ENCODE assay signal across 8 cellular contexts in genomic region chr1:150995896-150996295, GRCh38. TPM values are rescaled to one million over a fixed set of nuclear protein-coding genes. Genes with fewer than 3 reads are reported as not detected.
DNase-seq lines count a peak whose midpoint lies in the region; ATAC-seq, FAIRE-seq and TF ChIP-seq lines count a peak whose summit lies in the region.

No MANE protein-coding gene starts in this region.

- no peaks in the 10 kb centered on the region for H3K9me3 ChIP-seq in WERI-Rb-1 (ENCODE audit: severe bottlenecking)

- CTCF ChIA-PET in AG04449 (lab: Yijun Ruan, JAX), result interaction anchor here (0.6 to 16.2 kb wide), 29 partner anchors 9 to 610 kb away, joined by 3 to 551 read pairs (median 4); partner anchors contain the start of genes ANXA9, C1orf56, CERS2 and CTSK

- no peak for ATAC-seq in foreskin keratinocyte
- no peak for ATAC-seq in stimulated activated naive B cell treated with anti-CD40 and anti-IgM and Interleukin-4, amounts not matched to agents 10 μg/mL and 1 μg/mL and 100 μg/mL, for 72 hours (replicated peaks)
- ATAC-seq in HG03520 (IDR thresholded peaks at IDR 0.05; ENCODE audit: unreplicated experiment), result no peak

- peaks cover 8% of the 10 kb centered on the region for H3K36me3 Mint-ChIP-seq in progenitor cell of endocrine pancreas (ENCODE audit: insufficient read depth)
- peaks cover 10 to 16% of the 10 kb centered on the region in 2 donors for H3K36me3 Mint-ChIP-seq in stimulated activated naive B cell treated with anti-CD40 and anti-IgM and Interleukin-4, amounts not matched to agents 10 μg/mL and 1 μg/mL and 100 μg/mL, for 72 hours

- H3K27ac ChIP-seq in WERI-Rb-1 (no peak overlapping the region), foreskin keratinocyte (no peak overlapping the region)

- POLR2A ChIA-PET in AG04449 (lab: Yijun Ruan, JAX), result interaction anchor here (1.2 kb wide), 2 partner anchors 10 to 11 kb away, joined by 3 read pairs; partner anchors contain the start of gene MINDY1

- TF ChIP-seq CTCF in AG04449 (IDR thresholded peaks at IDR 0.05; ENCODE audit: insufficient read depth, low read length, missing control alignments) (peak; percentile 51), WERI-Rb-1 (IDR thresholded peaks at IDR 0.05; ENCODE audit: low read depth, low read length) (peak; percentile 83), foreskin keratinocyte (conservative IDR thresholded peaks at IDR 0.05) (peak; percentile 81), progenitor cell of endocrine pancreas (IDR thresholded peaks at IDR 0.05; ENCODE audit: unreplicated experiment) (peak; percentile 86)

- no peaks in the 10 kb centered on the region for H3K27me3 ChIP-seq in WERI-Rb-1 (ENCODE audit: insufficient read depth, low read depth, severe bottlenecking)
- H3K27me3 ChIP-seq in foreskin keratinocyte, result no peaks in the 10 kb centered on the region

- no peaks in the 10 kb centered on the region for H3K27me3 Mint-ChIP-seq in progenitor cell of endocrine pancreas
- H3K27me3 Mint-ChIP-seq in stimulated activated naive B cell treated with anti-CD40 and anti-IgM and Interleukin-4, amounts not matched to agents 10 μg/mL and 1 μg/mL and 100 μg/mL, for 72 hours, result no peaks in the 10 kb centered on the region

- H3K27ac Mint-ChIP-seq in progenitor cell of endocrine pancreas, result no peak overlapping the region
- no peak overlapping the region for H3K27ac Mint-ChIP-seq in stimulated activated naive B cell treated with anti-CD40 and anti-IgM and Interleukin-4, amounts not matched to agents 10 μg/mL and 1 μg/mL and 100 μg/mL, for 72 hours

- H3K36me3 ChIP-seq in WERI-Rb-1, result peaks cover 29% of the 10 kb centered on the region

- peak; percentile 53 for FAIRE-seq in GM18507 (lab: Jason Lieb, UNC)
- no peak for FAIRE-seq in RCC 7860 (lab: Jason Lieb, UNC)

- H3K4me3 Mint-ChIP-seq in progenitor cell of endocrine pancreas (ENCODE audit: low read depth), result no peak overlapping the region
- H3K4me3 Mint-ChIP-seq in stimulated activated naive B cell treated with anti-CD40 and anti-IgM and Interleukin-4, amounts not matched to agents 10 μg/mL and 1 μg/mL and 100 μg/mL, for 72 hours, result no peak overlapping the region

- DNase-seq in AG04449 (ENCODE audit: low read depth, low spot score) (no peak), GM18507 (ENCODE audit: extremely low spot score, insufficient read length, low read depth) (no peak), WERI-Rb-1 (peak; percentile 71), foreskin keratinocyte (no peak), progenitor cell of endocrine pancreas (ENCODE audit: low spot score, unreplicated experiment) (no peak), RCC 7860 (ENCODE audit: low spot score) (no peak)
- DNase-seq in stimulated activated naive B cell treated with anti-CD40 and anti-IgM and Interleukin-4, amounts not matched to agents 10 μg/mL and 1 μg/mL and 100 μg/mL, for 72 hours, result no peak

- no peaks in the 10 kb centered on the region for H3K4me1 ChIP-seq in foreskin keratinocyte

- H3K4me1 Mint-ChIP-seq in progenitor cell of endocrine pancreas (ENCODE audit: low read depth), result no peaks in the 10 kb centered on the region
- H3K4me1 Mint-ChIP-seq in stimulated activated naive B cell treated with anti-CD40 and anti-IgM and Interleukin-4, amounts not matched to agents 10 μg/mL and 1 μg/mL and 100 μg/mL, for 72 hours, result peaks cover 2 to 6% of the 10 kb centered on the region in 2 donors

- H3K9me3 Mint-ChIP-seq in progenitor cell of endocrine pancreas (ENCODE audit: low read depth), result no peaks in the 10 kb centered on the region
- H3K9me3 Mint-ChIP-seq in stimulated activated naive B cell treated with anti-CD40 and anti-IgM and Interleukin-4, amounts not matched to agents 10 μg/mL and 1 μg/mL and 100 μg/mL, for 72 hours, result no peaks in the 10 kb centered on the region

- H3K4me3 ChIP-seq in AG04449 (ENCODE audit: low read depth, low read length) (no peak overlapping the region), WERI-Rb-1 (ENCODE audit: low read depth, low read length) (no peak overlapping the region)

RNA-seq across cellular contexts. Expression of gene MINDY1, which starts 10.8 kb away (rescaled TPM):
- total RNA-seq in foreskin keratinocyte, result 7.3 and 7.6 TPM in 2 replicates
- polyA plus RNA-seq in foreskin keratinocyte, result 3.5 and 4.1 TPM in 2 replicates
- 28.3 and 32.5 TPM in 2 replicates for total RNA-seq in progenitor cell of endocrine pancreas

RNA-seq across cellular contexts. Expression of gene PRUNE1, which starts 12.4 kb away (rescaled TPM):
- total RNA-seq in foreskin keratinocyte, result 11.8 and 12.8 TPM in 2 replicates
- 7.4 and 8.4 TPM in 2 replicates for polyA plus RNA-seq in foreskin keratinocyte
- 23.8 and 24.4 TPM in 2 replicates for total RNA-seq in progenitor cell of endocrine pancreas

RNA-seq across cellular contexts. Expression of gene ANXA9, which starts 13.8 kb away (rescaled TPM):
- total RNA-seq in foreskin keratinocyte (0.71 and 0.95 TPM in 2 replicates), progenitor cell of endocrine pancreas (3.5 TPM in 2 replicates)
- polyA plus RNA-seq in foreskin keratinocyte, result 0.49 and 0.58 TPM in 2 replicates

RNA-seq across cellular contexts. Expression of gene CERS2, which starts 21.3 kb away (rescaled TPM):
- total RNA-seq in foreskin keratinocyte, result 135 and 138 TPM in 2 replicates
- 100 and 118 TPM in 2 replicates for polyA plus RNA-seq in foreskin keratinocyte
- total RNA-seq in progenitor cell of endocrine pancreas, result 187 and 203 TPM in 2 replicates

RNA-seq across cellular contexts. Expression of gene BNIPL, which starts 40.5 kb away (rescaled TPM):
- 0.54 and 0.60 TPM in 2 replicates for total RNA-seq in foreskin keratinocyte
- 0.40 and 0.46 TPM in 2 replicates for polyA plus RNA-seq in foreskin keratinocyte
- 0.91 and 0.93 TPM in 2 replicates for total RNA-seq in progenitor cell of endocrine pancreas
